ENCODE assay signal across 8 cellular contexts in genomic region chr6:25056130-25056529, GRCh38.
DNase-seq lines count a peak whose midpoint lies in the region; ATAC-seq, FAIRE-seq and TF ChIP-seq lines count a peak whose summit lies in the region.

No MANE protein-coding gene starts in this region.

- no peak for FAIRE-seq in kidney (lab: Jason Lieb, UNC)

- ATAC-seq in GM21529 (IDR thresholded peaks at IDR 0.05; ENCODE audit: unreplicated experiment) (peak; percentile 64), omental fat pad (ENCODE audit: low FRiP score) (no peak)
- peak; percentile 82 to 86 for ATAC-seq in activated T-cell treated with anti-CD3 and anti-CD28 coated beads, Interleukin-2, amount 50 U/mL, for 4 hours

- no peak for TF ChIP-seq CTCF in GM06990 (IDR thresholded peaks at IDR 0.05; ENCODE audit: insufficient read depth, low read length, poor library complexity, severe bottlenecking)
- no peak for TF ChIP-seq CTCF in omental fat pad (IDR thresholded peaks at IDR 0.05)
- no peak for TF ChIP-seq CTCF in kidney (IDR thresholded peaks at IDR 0.05; ENCODE audit: borderline replicate concordance, extremely low read depth, insufficient read depth)

- no peak overlapping the region for H3K4me3 ChIP-seq in GM06990 (replicated peaks; ENCODE audit: low read depth, low read length)
- no peak overlapping the region for H3K4me3 ChIP-seq in kidney (ENCODE audit: low read length in 2 of 2)

- H3K27me3 ChIP-seq in GM06990 (replicated peaks; ENCODE audit: control insufficient read depth, insufficient read depth, low read length): no peaks in the 10 kb centered on the region

- DNase-seq in GM06990 (ENCODE audit: extremely low read depth, insufficient read length): peak; percentile 54
- peak; percentile 37 for DNase-seq in activated T-cell treated with anti-CD3 and anti-CD28 coated beads, Interleukin-2, amount 50 U/mL, for 4 hours
- DNase-seq in stimulated activated naive CD4-positive, alpha-beta T cell treated with Interleukin-2 at 50 U/mL for 16 hours (lab: John Stamatoyannopoulos, UW): peak; percentile 33
- no peak for DNase-seq in omental fat pad (ENCODE audit: low spot score)
- DNase-seq in kidney: no peak
- no peak for DNase-seq in NCI-H1048 (lab: John Stamatoyannopoulos, UW)

- no peaks in the 10 kb centered on the region for H3K36me3 Mint-ChIP-seq in activated T-cell treated with anti-CD3 and anti-CD28 coated beads, Interleukin-2, amount 50 U/mL, for 4 hours (ENCODE audit: insufficient read depth)

- H3K4me1 Mint-ChIP-seq in activated T-cell treated with anti-CD3 and anti-CD28 coated beads, Interleukin-2, amount 50 U/mL, for 4 hours (ENCODE audit: low read depth): peaks cover 50% of the 10 kb centered on the region

- intact Hi-C loops in kidney (cut with DNase I): no loop called here

- H3K9me3 ChIP-seq in KOPT-K1 (ENCODE audit: insufficient read depth, low read length, poor library complexity, severe bottlenecking) (no peaks in the 10 kb centered on the region), kidney (ENCODE audit: control insufficient read depth in 1 of 2, low read length in 2 of 2) (no peaks in the 10 kb centered on the region)

- H3K9ac ChIP-seq in kidney (ENCODE audit: low read length in 2 of 2): no peak overlapping the region

- peaks cover 6% of the 10 kb centered on the region for H3K9me3 Mint-ChIP-seq in activated T-cell treated with anti-CD3 and anti-CD28 coated beads, Interleukin-2, amount 50 U/mL, for 4 hours

- peak overlapping the region; percentile 54 for H3K4me3 Mint-ChIP-seq in activated T-cell treated with anti-CD3 and anti-CD28 coated beads, Interleukin-2, amount 50 U/mL, for 4 hours

- H3K27ac ChIP-seq in KOPT-K1 (ENCODE audit: low read depth, low read length, poor library complexity, severe bottlenecking): peak overlapping the region; percentile 89
- no peak overlapping the region for H3K27ac ChIP-seq in kidney (ENCODE audit: low read depth in 2 of 2, low read length in 2 of 2)

- no peaks in the 10 kb centered on the region for H3K27me3 Mint-ChIP-seq in activated T-cell treated with anti-CD3 and anti-CD28 coated beads, Interleukin-2, amount 50 U/mL, for 4 hours (ENCODE audit: low read depth)

- H3K36me3 ChIP-seq in GM06990 (ENCODE audit: control insufficient read depth, insufficient read depth, low read length): no peaks in the 10 kb centered on the region
- no peaks in the 10 kb centered on the region for H3K36me3 ChIP-seq in KOPT-K1 (ENCODE audit: insufficient read depth, low read length)
- H3K36me3 ChIP-seq in kidney (ENCODE audit: control insufficient read depth in 1 of 2, insufficient read depth in 2 of 2, low read length in 2 of 2): no peaks in the 10 kb centered on the region

- H3K4me1 ChIP-seq in kidney (ENCODE audit: control insufficient read depth in 1 of 2, insufficient read depth in 1 of 2, low read depth in 1 of 2, low read length in 2 of 2): no peaks in the 10 kb centered on the region

Comparison
In these comparisons a context has a peak if more than half of its experiments do, and no peak if none do; other contexts are left out.
1. DNase-seq: peak in GM06990 (single experiment), activated T-cell treated with anti-CD3 and anti-CD28 coated beads, Interleukin-2, amount 50 U/mL, for 4 hours (single experiment) and stimulated activated naive CD4-positive, alpha-beta T cell treated with Interleukin-2 at 50 U/mL for 16 hours (single experiment); none in omental fat pad (single experiment), kidney (single experiment) and NCI-H1048 (single experiment).